In genomic region chr11:77278595-77279506, GRCh38 we compare ENCODE assay signal across 22 cellular contexts. TPM values are rescaled to one million over a fixed set of nuclear protein-coding genes. Genes with fewer than 3 reads are reported as not detected.
DNase-seq lines count a peak whose midpoint lies in the region; ATAC-seq, FAIRE-seq and TF ChIP-seq lines count a peak whose summit lies in the region.
"Had no signal": no experiment of that assay in that cellular context is flagged by ENCODE, and none has a peak within 500 bp of the region (broad histone marks: within the 10 kb centered on the region; RNA-seq: fewer than 3 reads in every experiment).

No MANE protein-coding gene starts in this region.

- no peak for TF ChIP-seq EP300 in transverse colon (IDR thresholded peaks at IDR 0.05; ENCODE audit: low read depth)
- TF ChIP-seq EP300 in gastroesophageal sphincter (IDR thresholded peaks at IDR 0.05): no peak

- H3K4me3 ChIP-seq in keratinocyte (ENCODE audit: control insufficient read depth in 2 of 3, extremely low read depth in 1 of 3, insufficient read depth in 2 of 3, low read depth in 1 of 3, low read length in 3 of 3) (no peak overlapping the region), uterus (no peak overlapping the region), transverse colon (no peak overlapping the region), gastroesophageal sphincter (no peak overlapping the region)
- H3K4me3 ChIP-seq: adrenal gland, esophagus squamous epithelium had no signal

- H3K79me2 ChIP-seq in keratinocyte (ENCODE audit: control insufficient read depth, insufficient read depth, low read length): no peaks in the 10 kb centered on the region

- ATAC-seq in gastroesophageal sphincter: no peak
- ATAC-seq: sciatic nerve had no signal

- H3K4me1 ChIP-seq in keratinocyte (ENCODE audit: control insufficient read depth, extremely low read depth, insufficient read depth, low read length) (peaks cover 9% of the 10 kb centered on the region), uterus (no peaks in the 10 kb centered on the region), transverse colon (no peaks in the 10 kb centered on the region), gastroesophageal sphincter (no peaks in the 10 kb centered on the region)
- H3K4me1 ChIP-seq: esophagus squamous epithelium had no signal

- TF ChIP-seq POLR2A in uterus (IDR thresholded peaks at IDR 0.05): no peak
- TF ChIP-seq POLR2A in transverse colon (IDR thresholded peaks at IDR 0.05): no peak
- TF ChIP-seq POLR2A in gastroesophageal sphincter (IDR thresholded peaks at IDR 0.05): no peak

- in situ Hi-C loops in transverse colon (cut with MboI; ENCODE audit: low pct_ligation_motif_present in 1 of 4, low pct_unique_long_range_greater_than_20kb in 1 of 4, low sequenced_read_pairs in 3 of 4): no loop called here

- H3K27ac ChIP-seq in keratinocyte (ENCODE audit: control insufficient read depth, insufficient read depth, low read length) (peak overlapping the region; percentile 30), uterus (no peak overlapping the region), transverse colon (no peak overlapping the region), gastroesophageal sphincter (no peak overlapping the region)
- H3K27ac ChIP-seq: adrenal gland, esophagus squamous epithelium had no signal

- H3K9ac ChIP-seq in keratinocyte (ENCODE audit: control insufficient read depth, extremely low read depth, insufficient read depth, low read length): no peak overlapping the region

- H2AFZ ChIP-seq in keratinocyte (ENCODE audit: control insufficient read depth, low read length): peak overlapping the region; percentile 44

- dilution Hi-C loops in keratinocyte (cut with MboI; ENCODE audit: extremely low pct_ligation_motif_present, low sequenced_read_pairs): no loop called here

- no peaks in the 10 kb centered on the region for H4K20me1 ChIP-seq in keratinocyte (ENCODE audit: control insufficient read depth, extremely low read depth, insufficient read depth, low read length)

- 59 to 70% methylated on average over 2 of the region's 2 CpGs for whole genome bisulfite sequencing in transverse colon (ENCODE audit: low coverage in 1 of 2), 2 donors
- WGBS in gastroesophageal sphincter (ENCODE audit: low coverage in 1 of 2), 2 donors: 67 to 88% methylated on average over 2 of the region's 2 CpGs

- peak; percentile 96 for FAIRE-seq in keratinocyte (lab: Jason Lieb, UNC)
- FAIRE-seq: colon had no signal

- DNase-seq in CD1c-positive myeloid dendritic cell (ENCODE audit: extremely low spot score) (peak; percentile 57), LHCN-M2 (ENCODE audit: low read depth) (peak; percentile 74), amniotic epithelial cell (ENCODE audit: low read depth) (peak; percentile 25), keratinocyte (ENCODE audit: low read depth, low spot score) (no peak), uterus (no peak), transverse colon (no peak), NCI-H526 (lab: John Stamatoyannopoulos, UW) (no peak)
- DNase-seq: activated CD4-positive, alpha-beta T cell treated with anti-CD3 and anti-CD28 coated beads, Interleukin-2, amount 50 U/mL, for 48 hours; adrenal gland; esophagus squamous epithelium; GOT3; mesendoderm; NCI-H1694 treated with DMSO at 0.1 percent for 48 hours; NCI-H69; RPMI8226; stimulated activated CD4-positive, alpha-beta T cell treated with anti-CD3 and anti-CD28 coated beads, Interleukin-4, amount 100 ng/mL, for 4 hours; T-helper 9 cell had no signal

- H3K9me3 ChIP-seq in keratinocyte (ENCODE audit: control insufficient read depth, low read depth, low read length) (no peaks in the 10 kb centered on the region), uterus (no peaks in the 10 kb centered on the region), transverse colon (peaks cover 0 to 8% of the 10 kb centered on the region in 2 donors), gastroesophageal sphincter (no peaks in the 10 kb centered on the region)
- H3K9me3 ChIP-seq: adrenal gland, esophagus squamous epithelium had no signal

- intact Hi-C loops in uterus (cut with DNase I; ENCODE audit: low total_unique reads): no loop called here
- intact Hi-C loops in transverse colon (cut with DNase I; ENCODE audit: low total_unique reads): no loop called here

- H3K27me3 ChIP-seq in keratinocyte (ENCODE audit: control insufficient read depth, extremely low read depth, insufficient read depth, low read length): no peaks in the 10 kb centered on the region
- H3K27me3 ChIP-seq in uterus: no peaks in the 10 kb centered on the region
- no peaks in the 10 kb centered on the region for H3K27me3 ChIP-seq in transverse colon
- no peaks in the 10 kb centered on the region for H3K27me3 ChIP-seq in gastroesophageal sphincter
- H3K27me3 ChIP-seq: adrenal gland, esophagus squamous epithelium had no signal

- no peak for TF ChIP-seq CTCF in keratinocyte (optimal IDR thresholded peaks at IDR 0.05 in 1 of 3, IDR thresholded peaks at IDR 0.05 in 1 of 3, conservative IDR thresholded peaks at IDR 0.05 in 1 of 3; ENCODE audit: extremely low read depth in 1 of 3, insufficient read depth in 2 of 3, low read length in 3 of 3)
- TF ChIP-seq CTCF in uterus (IDR thresholded peaks at IDR 0.05): no peak
- TF ChIP-seq CTCF in transverse colon (IDR thresholded peaks at IDR 0.05): no peak
- TF ChIP-seq CTCF in gastroesophageal sphincter (IDR thresholded peaks at IDR 0.05): no peak

- H3K4me2 ChIP-seq in keratinocyte (ENCODE audit: control insufficient read depth, extremely low read depth, insufficient read depth, low read depth, low read length): peak overlapping the region; percentile 46

- no peaks in the 10 kb centered on the region for H3K36me3 ChIP-seq in keratinocyte (ENCODE audit: control insufficient read depth in 2 of 2, extremely low read depth in 1 of 2, insufficient read depth in 2 of 2, low read length in 2 of 2)
- H3K36me3 ChIP-seq in uterus: no peaks in the 10 kb centered on the region
- H3K36me3 ChIP-seq in transverse colon: no peaks in the 10 kb centered on the region
- no peaks in the 10 kb centered on the region for H3K36me3 ChIP-seq in gastroesophageal sphincter
- H3K36me3 ChIP-seq: adrenal gland, esophagus squamous epithelium had no signal

- no peaks in the 10 kb centered on the region for H3K9me1 ChIP-seq in keratinocyte (ENCODE audit: control insufficient read depth, extremely low read depth, insufficient read depth, low read length)

RNA-seq across cellular contexts. Expression of gene GDPD4, which starts 22.6 kb away (rescaled TPM):
- total RNA-seq in LHCN-M2 (2014; rRNA removed): not detected in 2 replicates
- polyA plus RNA-seq in LHCN-M2 (2012): not detected
- polyA plus RNA-seq in keratinocyte: not detected in 3 replicates
- polyA plus RNA-seq in keratinocyte (2011; ENCODE audit: low read depth): not detected
- polyA plus RNA-seq in keratinocyte (2011; cell fraction: cytosol; rRNA removed): not detected in 2 replicates
- polyA plus RNA-seq in keratinocyte (2011; cell fraction: nucleus; rRNA removed): not detected in 2 replicates
- polyA plus RNA-seq in keratinocyte (2012; ENCODE audit: low replicate concordance): not detected in 2 replicates
- not detected in 3 replicates for polyA minus RNA-seq in keratinocyte
- not detected for polyA minus RNA-seq in keratinocyte (2011; cell fraction: cytosol; rRNA and poly(A)+ RNA removed)
- polyA minus RNA-seq in keratinocyte (2011; cell fraction: nucleus; rRNA and poly(A)+ RNA removed): not detected in 2 replicates
- 1 to 10 TPM in 1 of 4 donors, under 1 TPM in 1, not detected in 2; 0.07 to 1.2 TPM for total RNA-seq in uterus
- not detected for total RNA-seq in transverse colon
- not detected for total RNA-seq in gastroesophageal sphincter
- total RNA-seq: activated T-helper 1 cell treated with anti-CD3 and anti-CD28 coated beads, Interleukin-12 subunit alpha, Interleukin-12 subunit beta, Interleukin-2, Interleukin-4 antibody, amounts not matched to agents 30 ng/mL and 10 ng/mL and 1 ng/mL, durations not matched to agents 14 hours and 24 hours and 36 hours; adrenal gland; esophagus squamous epithelium; neural crest cell; sciatic nerve had no signal

Comparison
In these comparisons a context has a peak if more than half of its experiments do, and no peak if none do; other contexts are left out.
1. DNase-seq: peak in CD1c-positive myeloid dendritic cell (single experiment), LHCN-M2 (single experiment) and amniotic epithelial cell (single experiment); none in keratinocyte (single experiment), uterus (0 of 2), transverse colon (single experiment) and NCI-H526 (0 of 2).